ENCODE assay signal across 1 cellular context in the genomic region with DNA sequence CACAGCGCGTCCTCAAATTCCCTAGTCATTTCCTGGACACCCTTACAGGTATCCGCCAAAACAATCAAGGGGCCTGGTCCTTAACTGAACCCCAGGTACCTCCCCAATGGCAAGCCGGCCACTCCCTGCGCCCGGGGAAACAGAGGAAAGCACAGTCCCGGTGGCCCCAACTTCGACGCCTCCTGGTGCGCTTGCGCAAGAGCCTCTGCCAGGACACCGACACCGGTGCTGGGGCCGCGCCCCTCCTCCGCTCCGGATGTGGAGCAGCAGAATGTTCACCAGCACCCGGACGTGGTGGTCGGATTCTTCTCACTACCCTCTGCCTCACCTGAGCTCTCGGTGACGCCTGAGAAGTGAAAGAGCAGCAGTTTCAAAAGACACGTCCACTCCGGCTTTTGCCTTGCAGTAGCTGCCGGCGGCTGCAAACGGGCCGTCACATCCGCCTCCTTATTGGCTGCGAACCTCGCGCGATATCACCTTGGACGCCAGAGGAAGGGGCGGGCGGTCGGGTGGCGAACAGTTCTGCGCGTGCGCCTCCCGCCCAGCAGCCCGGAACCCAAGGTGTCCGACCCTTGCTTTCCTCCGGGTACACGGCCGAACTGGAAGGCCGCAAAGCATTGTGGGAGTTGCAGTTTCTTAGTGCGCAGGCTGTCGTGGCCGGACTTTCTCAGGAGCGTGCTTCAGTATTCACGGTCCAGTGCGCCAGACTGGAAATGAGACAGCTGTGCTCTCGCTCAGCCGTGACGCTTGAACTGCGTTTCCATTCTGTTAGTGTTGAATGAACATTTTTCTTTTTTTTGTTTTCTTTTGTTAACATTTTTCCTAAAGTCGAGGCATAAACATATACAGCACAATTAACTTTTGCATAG.
TF ChIP-seq lines count a peak whose summit lies in the region.

A gene with protein sequence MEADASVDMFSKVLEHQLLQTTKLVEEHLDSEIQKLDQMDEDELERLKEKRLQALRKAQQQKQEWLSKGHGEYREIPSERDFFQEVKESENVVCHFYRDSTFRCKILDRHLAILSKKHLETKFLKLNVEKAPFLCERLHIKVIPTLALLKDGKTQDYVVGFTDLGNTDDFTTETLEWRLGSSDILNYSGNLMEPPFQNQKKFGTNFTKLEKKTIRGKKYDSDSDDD (minus strand): TSS at position 423 of the 869 bp plus-strand sequence. CDS start 3,123 bp downstream, outside the sequence.

TF ChIP-seq in HepG2, 621 proteins besides CTCF, POLR2A, EP300 and RAD21 (continued from another document and continues in another):
- TF ChIP-seq, protein P1, sequence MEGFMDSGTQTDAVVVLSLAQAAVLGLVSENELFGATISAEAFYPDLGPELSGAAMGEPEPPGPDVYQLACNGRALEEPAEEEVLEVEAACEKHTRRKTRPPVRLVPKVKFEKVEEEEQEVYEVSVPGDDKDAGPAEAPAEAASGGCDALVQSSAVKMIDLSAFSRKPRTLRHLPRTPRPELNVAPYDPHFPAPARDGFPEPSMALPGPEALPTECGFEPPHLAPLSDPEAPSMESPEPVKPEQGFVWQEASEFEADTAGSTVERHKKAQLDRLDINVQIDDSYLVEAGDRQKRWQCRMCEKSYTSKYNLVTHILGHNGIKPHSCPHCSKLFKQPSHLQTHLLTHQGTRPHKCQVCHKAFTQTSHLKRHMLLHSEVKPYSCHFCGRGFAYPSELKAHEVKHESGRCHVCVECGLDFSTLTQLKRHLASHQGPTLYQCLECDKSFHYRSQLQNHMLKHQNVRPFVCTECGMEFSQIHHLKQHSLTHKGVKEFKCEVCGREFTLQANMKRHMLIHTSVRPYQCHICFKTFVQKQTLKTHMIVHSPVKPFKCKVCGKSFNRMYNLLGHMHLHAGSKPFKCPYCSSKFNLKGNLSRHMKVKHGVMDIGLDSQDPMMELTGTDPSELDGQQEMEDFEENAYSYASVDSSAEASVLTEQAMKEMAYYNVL (CRISPR knock-in tag; IDR thresholded peaks at IDR 0.05; ENCODE audit: borderline replicate concordance) = no peak; the same call in 1 of the 2 replicates
- peak; percentile 69 for TF ChIP-seq NFATC3 (CRISPR knock-in tag; IDR thresholded peaks at IDR 0.05)
- TF ChIP-seq, protein P2, sequence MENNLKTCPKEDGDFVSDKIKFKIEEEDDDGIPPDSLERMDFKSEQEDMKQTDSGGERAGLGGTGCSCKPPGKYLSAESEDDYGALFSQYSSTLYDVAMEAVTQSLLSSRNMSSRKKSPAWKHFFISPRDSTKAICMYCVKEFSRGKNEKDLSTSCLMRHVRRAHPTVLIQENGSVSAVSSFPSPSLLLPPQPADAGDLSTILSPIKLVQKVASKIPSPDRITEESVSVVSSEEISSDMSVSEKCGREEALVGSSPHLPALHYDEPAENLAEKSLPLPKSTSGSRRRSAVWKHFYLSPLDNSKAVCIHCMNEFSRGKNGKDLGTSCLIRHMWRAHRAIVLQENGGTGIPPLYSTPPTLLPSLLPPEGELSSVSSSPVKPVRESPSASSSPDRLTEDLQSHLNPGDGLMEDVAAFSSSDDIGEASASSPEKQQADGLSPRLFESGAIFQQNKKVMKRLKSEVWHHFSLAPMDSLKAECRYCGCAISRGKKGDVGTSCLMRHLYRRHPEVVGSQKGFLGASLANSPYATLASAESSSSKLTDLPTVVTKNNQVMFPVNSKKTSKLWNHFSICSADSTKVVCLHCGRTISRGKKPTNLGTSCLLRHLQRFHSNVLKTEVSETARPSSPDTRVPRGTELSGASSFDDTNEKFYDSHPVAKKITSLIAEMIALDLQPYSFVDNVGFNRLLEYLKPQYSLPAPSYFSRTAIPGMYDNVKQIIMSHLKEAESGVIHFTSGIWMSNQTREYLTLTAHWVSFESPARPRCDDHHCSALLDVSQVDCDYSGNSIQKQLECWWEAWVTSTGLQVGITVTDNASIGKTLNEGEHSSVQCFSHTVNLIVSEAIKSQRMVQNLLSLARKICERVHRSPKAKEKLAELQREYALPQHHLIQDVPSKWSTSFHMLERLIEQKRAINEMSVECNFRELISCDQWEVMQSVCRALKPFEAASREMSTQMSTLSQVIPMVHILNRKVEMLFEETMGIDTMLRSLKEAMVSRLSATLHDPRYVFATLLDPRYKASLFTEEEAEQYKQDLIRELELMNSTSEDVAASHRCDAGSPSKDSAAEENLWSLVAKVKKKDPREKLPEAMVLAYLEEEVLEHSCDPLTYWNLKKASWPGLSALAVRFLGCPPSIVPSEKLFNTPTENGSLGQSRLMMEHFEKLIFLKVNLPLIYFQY (CRISPR knock-in tag; IDR thresholded peaks at IDR 0.05; ENCODE audit: borderline replicate concordance) = peak; percentile 90
- TF ChIP-seq HOXD1 (CRISPR knock-in tag; IDR thresholded peaks at IDR 0.05) = peak; percentile 79; the same call in 1 of the 2 replicates
- no peak for TF ChIP-seq JDP2 (CRISPR knock-in tag; IDR thresholded peaks at IDR 0.05; ENCODE audit: borderline replicate concordance)
- TF ChIP-seq, protein P3, sequence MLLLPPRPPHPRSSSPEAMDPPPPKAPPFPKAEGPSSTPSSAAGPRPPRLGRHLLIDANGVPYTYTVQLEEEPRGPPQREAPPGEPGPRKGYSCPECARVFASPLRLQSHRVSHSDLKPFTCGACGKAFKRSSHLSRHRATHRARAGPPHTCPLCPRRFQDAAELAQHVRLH (CRISPR knock-in tag; IDR thresholded peaks at IDR 0.05; ENCODE audit: borderline replicate concordance, low read depth) = peak; percentile 95; the same call in 1 of the 2 replicates
- TF ChIP-seq ATF7 (IDR thresholded peaks at IDR 0.05) = no peak
- TF ChIP-seq ATF7 (CRISPR knock-in tag; IDR thresholded peaks at IDR 0.05) = peak; percentile 76
- peak; percentile 97 for TF ChIP-seq SPEN (CRISPR knock-in tag; IDR thresholded peaks at IDR 0.05; ENCODE audit: low read depth)
- peak; percentile 71; the same call in 1 of the 2 replicates for TF ChIP-seq NAIF1 (CRISPR knock-in tag; IDR thresholded peaks at IDR 0.05; ENCODE audit: borderline replicate concordance)
- TF ChIP-seq ZSCAN20 (CRISPR knock-in tag; IDR thresholded peaks at IDR 0.05; ENCODE audit: borderline replicate concordance) = no peak
- TF ChIP-seq MBNL3 (CRISPR knock-in tag; conservative IDR thresholded peaks at IDR 0.05) = no peak
- TF ChIP-seq, protein P4, sequence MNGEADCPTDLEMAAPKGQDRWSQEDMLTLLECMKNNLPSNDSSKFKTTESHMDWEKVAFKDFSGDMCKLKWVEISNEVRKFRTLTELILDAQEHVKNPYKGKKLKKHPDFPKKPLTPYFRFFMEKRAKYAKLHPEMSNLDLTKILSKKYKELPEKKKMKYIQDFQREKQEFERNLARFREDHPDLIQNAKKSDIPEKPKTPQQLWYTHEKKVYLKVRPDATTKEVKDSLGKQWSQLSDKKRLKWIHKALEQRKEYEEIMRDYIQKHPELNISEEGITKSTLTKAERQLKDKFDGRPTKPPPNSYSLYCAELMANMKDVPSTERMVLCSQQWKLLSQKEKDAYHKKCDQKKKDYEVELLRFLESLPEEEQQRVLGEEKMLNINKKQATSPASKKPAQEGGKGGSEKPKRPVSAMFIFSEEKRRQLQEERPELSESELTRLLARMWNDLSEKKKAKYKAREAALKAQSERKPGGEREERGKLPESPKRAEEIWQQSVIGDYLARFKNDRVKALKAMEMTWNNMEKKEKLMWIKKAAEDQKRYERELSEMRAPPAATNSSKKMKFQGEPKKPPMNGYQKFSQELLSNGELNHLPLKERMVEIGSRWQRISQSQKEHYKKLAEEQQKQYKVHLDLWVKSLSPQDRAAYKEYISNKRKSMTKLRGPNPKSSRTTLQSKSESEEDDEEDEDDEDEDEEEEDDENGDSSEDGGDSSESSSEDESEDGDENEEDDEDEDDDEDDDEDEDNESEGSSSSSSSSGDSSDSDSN (CRISPR knock-in tag; IDR thresholded peaks at IDR 0.05) = peak; percentile 68
- TF ChIP-seq ZSCAN22 (CRISPR knock-in tag; IDR thresholded peaks at IDR 0.05) = no peak; the same call in 1 of the 2 replicates
- peak; percentile 15; the same call in 1 of the 2 replicates for TF ChIP-seq HMG20A (CRISPR knock-in tag; IDR thresholded peaks at IDR 0.05; ENCODE audit: borderline replicate concordance)
- peak; percentile 95 for TF ChIP-seq MEIS1 (CRISPR knock-in tag; IDR thresholded peaks at IDR 0.05; ENCODE audit: borderline replicate concordance)
- TF ChIP-seq, protein P5, sequence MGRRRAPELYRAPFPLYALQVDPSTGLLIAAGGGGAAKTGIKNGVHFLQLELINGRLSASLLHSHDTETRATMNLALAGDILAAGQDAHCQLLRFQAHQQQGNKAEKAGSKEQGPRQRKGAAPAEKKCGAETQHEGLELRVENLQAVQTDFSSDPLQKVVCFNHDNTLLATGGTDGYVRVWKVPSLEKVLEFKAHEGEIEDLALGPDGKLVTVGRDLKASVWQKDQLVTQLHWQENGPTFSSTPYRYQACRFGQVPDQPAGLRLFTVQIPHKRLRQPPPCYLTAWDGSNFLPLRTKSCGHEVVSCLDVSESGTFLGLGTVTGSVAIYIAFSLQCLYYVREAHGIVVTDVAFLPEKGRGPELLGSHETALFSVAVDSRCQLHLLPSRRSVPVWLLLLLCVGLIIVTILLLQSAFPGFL (CRISPR knock-in tag; IDR thresholded peaks at IDR 0.05) = no peak; the same call in none of the 2 replicates
- TF ChIP-seq BRD4 (CRISPR knock-in tag; IDR thresholded peaks at IDR 0.05) = 0 out of 2 replicates have a peak, but pooled peaks have one; percentile 33
- no peak for TF ChIP-seq ZNF749 (CRISPR knock-in tag; IDR thresholded peaks at IDR 0.05; ENCODE audit: borderline replicate concordance)
- TF ChIP-seq, protein P6, sequence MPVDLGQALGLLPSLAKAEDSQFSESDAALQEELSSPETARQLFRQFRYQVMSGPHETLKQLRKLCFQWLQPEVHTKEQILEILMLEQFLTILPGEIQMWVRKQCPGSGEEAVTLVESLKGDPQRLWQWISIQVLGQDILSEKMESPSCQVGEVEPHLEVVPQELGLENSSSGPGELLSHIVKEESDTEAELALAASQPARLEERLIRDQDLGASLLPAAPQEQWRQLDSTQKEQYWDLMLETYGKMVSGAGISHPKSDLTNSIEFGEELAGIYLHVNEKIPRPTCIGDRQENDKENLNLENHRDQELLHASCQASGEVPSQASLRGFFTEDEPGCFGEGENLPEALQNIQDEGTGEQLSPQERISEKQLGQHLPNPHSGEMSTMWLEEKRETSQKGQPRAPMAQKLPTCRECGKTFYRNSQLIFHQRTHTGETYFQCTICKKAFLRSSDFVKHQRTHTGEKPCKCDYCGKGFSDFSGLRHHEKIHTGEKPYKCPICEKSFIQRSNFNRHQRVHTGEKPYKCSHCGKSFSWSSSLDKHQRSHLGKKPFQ (CRISPR knock-in tag; IDR thresholded peaks at IDR 0.05; ENCODE audit: insufficient replicate concordance) = peak; percentile 40
- TF ChIP-seq SP5 (CRISPR knock-in tag; IDR thresholded peaks at IDR 0.05; ENCODE audit: borderline replicate concordance, low read depth) = no peak
- TF ChIP-seq ZNF652 (CRISPR knock-in tag; IDR thresholded peaks at IDR 0.05; ENCODE audit: borderline replicate concordance, low read depth) = no peak
- TF ChIP-seq TEAD3 (CRISPR knock-in tag; optimal IDR thresholded peaks at IDR 0.05; ENCODE audit: borderline replicate concordance) = peak; percentile 85
- TF ChIP-seq SRSF1 (optimal IDR thresholded peaks at IDR 0.05; ENCODE audit: low read depth, low read length) = peak; percentile 92
- TF ChIP-seq, protein P7, sequence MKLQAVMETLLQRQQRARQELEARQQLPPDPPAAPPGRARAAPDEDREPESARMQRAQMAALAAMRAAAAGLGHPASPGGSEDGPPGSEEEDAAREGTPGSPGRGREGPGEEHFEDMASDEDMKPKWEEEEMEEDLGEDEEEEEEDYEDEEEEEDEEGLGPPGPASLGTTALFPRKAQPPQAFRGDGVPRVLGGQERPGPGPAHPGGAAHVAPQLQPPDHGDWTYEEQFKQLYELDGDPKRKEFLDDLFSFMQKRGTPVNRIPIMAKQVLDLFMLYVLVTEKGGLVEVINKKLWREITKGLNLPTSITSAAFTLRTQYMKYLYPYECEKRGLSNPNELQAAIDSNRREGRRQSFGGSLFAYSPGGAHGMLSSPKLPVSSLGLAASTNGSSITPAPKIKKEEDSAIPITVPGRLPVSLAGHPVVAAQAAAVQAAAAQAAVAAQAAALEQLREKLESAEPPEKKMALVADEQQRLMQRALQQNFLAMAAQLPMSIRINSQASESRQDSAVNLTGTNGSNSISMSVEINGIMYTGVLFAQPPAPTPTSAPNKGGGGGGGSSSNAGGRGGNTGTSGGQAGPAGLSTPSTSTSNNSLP (IDR thresholded peaks at IDR 0.05; ENCODE audit: low read depth, low read length) = no peak; the same call in 1 of the 2 replicates
- TF ChIP-seq, protein P8, sequence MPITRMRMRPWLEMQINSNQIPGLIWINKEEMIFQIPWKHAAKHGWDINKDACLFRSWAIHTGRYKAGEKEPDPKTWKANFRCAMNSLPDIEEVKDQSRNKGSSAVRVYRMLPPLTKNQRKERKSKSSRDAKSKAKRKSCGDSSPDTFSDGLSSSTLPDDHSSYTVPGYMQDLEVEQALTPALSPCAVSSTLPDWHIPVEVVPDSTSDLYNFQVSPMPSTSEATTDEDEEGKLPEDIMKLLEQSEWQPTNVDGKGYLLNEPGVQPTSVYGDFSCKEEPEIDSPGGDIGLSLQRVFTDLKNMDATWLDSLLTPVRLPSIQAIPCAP (CRISPR knock-in tag; IDR thresholded peaks at IDR 0.05; ENCODE audit: low read depth) = 0 out of 2 replicates have a peak, but pooled peaks have one; percentile 17
- TF ChIP-seq ZNF850 (CRISPR knock-in tag; conservative IDR thresholded peaks at IDR 0.05) = 0 out of 2 replicates have a peak, but pooled peaks have one; percentile 65
- no peak for TF ChIP-seq ZNF672 (CRISPR knock-in tag; IDR thresholded peaks at IDR 0.05)
- TF ChIP-seq MZF1 (CRISPR knock-in tag; IDR thresholded peaks at IDR 0.05; ENCODE audit: borderline replicate concordance) = no peak
- TF ChIP-seq NONO (IDR thresholded peaks at IDR 0.05) = no peak
- TF ChIP-seq NONO (CRISPR knock-in tag; conservative IDR thresholded peaks at IDR 0.05) = peak; percentile 92; the same call in 1 of the 2 replicates
- TF ChIP-seq RBAK (CRISPR knock-in tag; IDR thresholded peaks at IDR 0.05) = no peak
- TF ChIP-seq EEA1 (CRISPR knock-in tag; IDR thresholded peaks at IDR 0.05; ENCODE audit: borderline replicate concordance) = peak; percentile 83; the same call in 1 of the 2 replicates
- TF ChIP-seq, protein P9, sequence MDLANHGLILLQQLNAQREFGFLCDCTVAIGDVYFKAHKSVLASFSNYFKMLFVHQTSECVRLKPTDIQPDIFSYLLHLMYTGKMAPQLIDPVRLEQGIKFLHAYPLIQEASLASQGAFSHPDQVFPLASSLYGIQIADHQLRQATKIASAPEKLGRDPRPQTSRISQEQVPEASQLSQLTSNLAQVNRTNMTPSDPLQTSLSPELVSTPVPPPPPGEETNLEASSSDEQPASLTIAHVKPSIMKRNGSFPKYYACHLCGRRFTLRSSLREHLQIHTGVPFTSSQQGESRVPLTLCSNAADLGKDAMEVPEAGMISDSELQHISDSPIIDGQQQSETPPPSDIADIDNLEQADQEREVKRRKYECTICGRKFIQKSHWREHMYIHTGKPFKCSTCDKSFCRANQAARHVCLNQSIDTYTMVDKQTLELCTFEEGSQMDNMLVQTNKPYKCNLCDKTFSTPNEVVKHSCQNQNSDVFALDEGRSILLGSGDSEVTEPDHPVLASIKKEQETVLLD (CRISPR knock-in tag; IDR thresholded peaks at IDR 0.05; ENCODE audit: low read depth) = peak; percentile 74; the same call in 1 of the 2 replicates
- peak; percentile 71; the same call in 1 of the 2 replicates for TF ChIP-seq NR1H2 (CRISPR knock-in tag; IDR thresholded peaks at IDR 0.05; ENCODE audit: borderline replicate concordance, low read depth)
- peak; percentile 96 for TF ChIP-seq SALL2 (CRISPR knock-in tag; IDR thresholded peaks at IDR 0.05)
- TF ChIP-seq ZFP36L2 (CRISPR knock-in tag; IDR thresholded peaks at IDR 0.05) = peak; percentile 56; the same call in 1 of the 2 replicates
